In genomic region chr10:35971397-35971796, GRCh38 we compare ENCODE assay signal across 6 cellular contexts.
"Had no signal": no experiment of that assay in that cellular context is flagged by ENCODE, and none has a peak within 500 bp of the region (broad histone marks: within the 10 kb centered on the region; RNA-seq: fewer than 3 reads in every experiment).

No MANE protein-coding gene starts in this region.

- DNase-seq: H9, HCEC 1CT, IMR-90, KG1 had no signal

- ATAC-seq: GM23338, K562 had no signal
